Comparison of ENCODE assay signal across 1 cellular context in the genomic region with DNA sequence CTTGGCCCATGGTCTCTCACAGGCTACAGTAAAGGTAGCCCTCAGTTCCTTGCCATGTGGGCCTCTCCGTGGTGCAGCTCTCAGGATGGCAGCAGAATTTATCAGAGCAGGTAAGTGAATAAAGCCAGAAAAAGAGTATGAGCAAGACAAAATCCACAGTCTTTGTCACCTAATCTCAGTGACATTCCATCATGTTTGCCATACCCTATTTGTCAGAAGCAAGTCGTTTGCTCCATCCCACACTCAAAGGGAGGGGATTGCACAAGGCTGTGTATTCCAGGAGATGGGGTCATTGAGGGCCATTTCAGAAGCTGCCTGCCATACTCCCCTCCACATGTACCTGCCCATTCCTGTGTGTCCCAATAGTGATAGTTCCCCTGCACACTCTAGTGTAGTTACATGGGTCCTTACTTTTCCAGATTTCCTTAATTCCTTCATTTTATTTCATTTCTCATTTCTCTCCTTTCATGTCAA.
A peak's percentile ranks its signal among the peaks of the same experiment; 100 is the strongest.
TF ChIP-seq lines count a peak whose summit lies in the region.

No MANE protein-coding gene starts in this region.

TF ChIP-seq in HepG2, 621 proteins besides CTCF, POLR2A, EP300 and RAD21 (continued from another document and continues in another):
- TF ChIP-seq, protein P1, sequence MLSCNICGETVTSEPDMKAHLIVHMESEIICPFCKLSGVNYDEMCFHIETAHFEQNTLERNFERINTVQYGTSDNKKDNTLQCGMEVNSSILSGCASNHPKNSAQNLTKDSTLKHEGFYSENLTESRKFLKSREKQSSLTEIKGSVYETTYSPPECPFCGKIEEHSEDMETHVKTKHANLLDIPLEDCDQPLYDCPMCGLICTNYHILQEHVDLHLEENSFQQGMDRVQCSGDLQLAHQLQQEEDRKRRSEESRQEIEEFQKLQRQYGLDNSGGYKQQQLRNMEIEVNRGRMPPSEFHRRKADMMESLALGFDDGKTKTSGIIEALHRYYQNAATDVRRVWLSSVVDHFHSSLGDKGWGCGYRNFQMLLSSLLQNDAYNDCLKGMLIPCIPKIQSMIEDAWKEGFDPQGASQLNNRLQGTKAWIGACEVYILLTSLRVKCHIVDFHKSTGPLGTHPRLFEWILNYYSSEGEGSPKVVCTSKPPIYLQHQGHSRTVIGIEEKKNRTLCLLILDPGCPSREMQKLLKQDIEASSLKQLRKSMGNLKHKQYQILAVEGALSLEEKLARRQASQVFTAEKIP (CRISPR knock-in tag; IDR thresholded peaks at IDR 0.05; ENCODE audit: borderline replicate concordance), result no peak
- TF ChIP-seq ZNF678 (CRISPR knock-in tag; IDR thresholded peaks at IDR 0.05) (no peak), SRF (IDR thresholded peaks at IDR 0.05; ENCODE audit: low read depth, low read length) (peak; percentile 73; the same call in 1 of the 2 replicates), SIN3A (IDR thresholded peaks at IDR 0.05; ENCODE audit: borderline replicate concordance, low read depth, low read length) (no peak), ZNF598 (CRISPR knock-in tag; IDR thresholded peaks at IDR 0.05; ENCODE audit: borderline replicate concordance) (no peak), TEAD3 (CRISPR knock-in tag; optimal IDR thresholded peaks at IDR 0.05; ENCODE audit: borderline replicate concordance) (peak; percentile 90), ZNF180 (CRISPR knock-in tag; IDR thresholded peaks at IDR 0.05; ENCODE audit: borderline replicate concordance, low read depth) (no peak), PITX1 (CRISPR knock-in tag; IDR thresholded peaks at IDR 0.05) (peak; percentile 71), ZMYM4 (CRISPR knock-in tag; IDR thresholded peaks at IDR 0.05) (peak; percentile 80; the same call in 1 of the 2 replicates), ZFYVE20 (CRISPR knock-in tag; IDR thresholded peaks at IDR 0.05; ENCODE audit: borderline replicate concordance, low read depth) (no peak), SKI (IDR thresholded peaks at IDR 0.05; ENCODE audit: partially characterized antibody) (peak; percentile 63), ZNF788 (CRISPR knock-in tag; IDR thresholded peaks at IDR 0.05; ENCODE audit: borderline replicate concordance) (peak; percentile 39; the same call in 1 of the 2 replicates), BCL6 (CRISPR knock-in tag; IDR thresholded peaks at IDR 0.05) (peak; percentile 96), ZNF564 (CRISPR knock-in tag; IDR thresholded peaks at IDR 0.05) (no peak), SMYD3 (CRISPR knock-in tag; IDR thresholded peaks at IDR 0.05) (no peak), PHB2 (IDR thresholded peaks at IDR 0.05; ENCODE audit: partially characterized antibody) (no peak), JUNB (CRISPR knock-in tag; IDR thresholded peaks at IDR 0.05; ENCODE audit: borderline replicate concordance) (peak; percentile 13; the same call in 1 of the 2 replicates), HDAC6 (IDR thresholded peaks at IDR 0.05; ENCODE audit: low read depth, low read length) (no peak), REPIN1 (CRISPR knock-in tag; IDR thresholded peaks at IDR 0.05; ENCODE audit: borderline replicate concordance, low read depth) (no peak), ZNF136 (CRISPR knock-in tag; IDR thresholded peaks at IDR 0.05; ENCODE audit: low read depth) (no peak), CREB1 (IDR thresholded peaks at IDR 0.05) (no peak), CREB1 (CRISPR knock-in tag; IDR thresholded peaks at IDR 0.05) (no peak), MXD4 (CRISPR knock-in tag; IDR thresholded peaks at IDR 0.05) (no peak), HMG20A (CRISPR knock-in tag; IDR thresholded peaks at IDR 0.05; ENCODE audit: borderline replicate concordance) (peak; percentile 94), ZC3H4 (CRISPR knock-in tag; IDR thresholded peaks at IDR 0.05; ENCODE audit: borderline replicate concordance) (no peak), ZC3H13 (CRISPR knock-in tag; IDR thresholded peaks at IDR 0.05) (no peak), ETV6 (CRISPR knock-in tag; conservative IDR thresholded peaks at IDR 0.05) (no peak), KLF9 (CRISPR knock-in tag; IDR thresholded peaks at IDR 0.05; ENCODE audit: low read depth) (no peak), PAWR (CRISPR knock-in tag; IDR thresholded peaks at IDR 0.05; ENCODE audit: borderline replicate concordance) (no peak), TSC22D2 (CRISPR knock-in tag; IDR thresholded peaks at IDR 0.05; ENCODE audit: borderline replicate concordance) (peak; percentile 70; the same call in 1 of the 2 replicates), HHEX (CRISPR knock-in tag; IDR thresholded peaks at IDR 0.05) (no peak; the same call in 1 of the 2 replicates), GABPB1 (CRISPR knock-in tag; IDR thresholded peaks at IDR 0.05) (no peak; the same call in 1 of the 2 replicates), ZNF451 (CRISPR knock-in tag; IDR thresholded peaks at IDR 0.05) (no peak), ZFP41 (CRISPR knock-in tag; IDR thresholded peaks at IDR 0.05; ENCODE audit: borderline replicate concordance) (no peak), XBP1 (CRISPR knock-in tag; IDR thresholded peaks at IDR 0.05) (no peak), FOXC1 (CRISPR knock-in tag; IDR thresholded peaks at IDR 0.05; ENCODE audit: borderline replicate concordance) (no peak)
- TF ChIP-seq, protein P2, sequence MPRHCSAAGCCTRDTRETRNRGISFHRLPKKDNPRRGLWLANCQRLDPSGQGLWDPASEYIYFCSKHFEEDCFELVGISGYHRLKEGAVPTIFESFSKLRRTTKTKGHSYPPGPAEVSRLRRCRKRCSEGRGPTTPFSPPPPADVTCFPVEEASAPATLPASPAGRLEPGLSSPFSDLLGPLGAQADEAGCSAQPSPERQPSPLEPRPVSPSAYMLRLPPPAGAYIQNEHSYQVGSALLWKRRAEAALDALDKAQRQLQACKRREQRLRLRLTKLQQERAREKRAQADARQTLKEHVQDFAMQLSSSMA (CRISPR knock-in tag; IDR thresholded peaks at IDR 0.05), result no peak
- TF ChIP-seq, protein P3, sequence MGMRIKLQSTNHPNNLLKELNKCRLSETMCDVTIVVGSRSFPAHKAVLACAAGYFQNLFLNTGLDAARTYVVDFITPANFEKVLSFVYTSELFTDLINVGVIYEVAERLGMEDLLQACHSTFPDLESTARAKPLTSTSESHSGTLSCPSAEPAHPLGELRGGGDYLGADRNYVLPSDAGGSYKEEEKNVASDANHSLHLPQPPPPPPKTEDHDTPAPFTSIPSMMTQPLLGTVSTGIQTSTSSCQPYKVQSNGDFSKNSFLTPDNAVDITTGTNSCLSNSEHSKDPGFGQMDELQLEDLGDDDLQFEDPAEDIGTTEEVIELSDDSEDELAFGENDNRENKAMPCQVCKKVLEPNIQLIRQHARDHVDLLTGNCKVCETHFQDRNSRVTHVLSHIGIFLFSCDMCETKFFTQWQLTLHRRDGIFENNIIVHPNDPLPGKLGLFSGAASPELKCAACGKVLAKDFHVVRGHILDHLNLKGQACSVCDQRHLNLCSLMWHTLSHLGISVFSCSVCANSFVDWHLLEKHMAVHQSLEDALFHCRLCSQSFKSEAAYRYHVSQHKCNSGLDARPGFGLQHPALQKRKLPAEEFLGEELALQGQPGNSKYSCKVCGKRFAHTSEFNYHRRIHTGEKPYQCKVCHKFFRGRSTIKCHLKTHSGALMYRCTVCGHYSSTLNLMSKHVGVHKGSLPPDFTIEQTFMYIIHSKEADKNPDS (CRISPR knock-in tag; IDR thresholded peaks at IDR 0.05), result 0 out of 2 replicates have a peak, but pooled peaks have one; percentile 38
- TF ChIP-seq, protein P4, sequence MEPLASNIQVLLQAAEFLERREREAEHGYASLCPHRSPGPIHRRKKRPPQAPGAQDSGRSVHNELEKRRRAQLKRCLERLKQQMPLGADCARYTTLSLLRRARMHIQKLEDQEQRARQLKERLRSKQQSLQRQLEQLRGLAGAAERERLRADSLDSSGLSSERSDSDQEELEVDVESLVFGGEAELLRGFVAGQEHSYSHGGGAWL (CRISPR knock-in tag; IDR thresholded peaks at IDR 0.05), result no peak
- TF ChIP-seq, protein P5, sequence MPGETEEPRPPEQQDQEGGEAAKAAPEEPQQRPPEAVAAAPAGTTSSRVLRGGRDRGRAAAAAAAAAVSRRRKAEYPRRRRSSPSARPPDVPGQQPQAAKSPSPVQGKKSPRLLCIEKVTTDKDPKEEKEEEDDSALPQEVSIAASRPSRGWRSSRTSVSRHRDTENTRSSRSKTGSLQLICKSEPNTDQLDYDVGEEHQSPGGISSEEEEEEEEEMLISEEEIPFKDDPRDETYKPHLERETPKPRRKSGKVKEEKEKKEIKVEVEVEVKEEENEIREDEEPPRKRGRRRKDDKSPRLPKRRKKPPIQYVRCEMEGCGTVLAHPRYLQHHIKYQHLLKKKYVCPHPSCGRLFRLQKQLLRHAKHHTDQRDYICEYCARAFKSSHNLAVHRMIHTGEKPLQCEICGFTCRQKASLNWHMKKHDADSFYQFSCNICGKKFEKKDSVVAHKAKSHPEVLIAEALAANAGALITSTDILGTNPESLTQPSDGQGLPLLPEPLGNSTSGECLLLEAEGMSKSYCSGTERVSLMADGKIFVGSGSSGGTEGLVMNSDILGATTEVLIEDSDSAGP (CRISPR knock-in tag; IDR thresholded peaks at IDR 0.05; ENCODE audit: borderline replicate concordance), result no peak
- TF ChIP-seq, protein P6, sequence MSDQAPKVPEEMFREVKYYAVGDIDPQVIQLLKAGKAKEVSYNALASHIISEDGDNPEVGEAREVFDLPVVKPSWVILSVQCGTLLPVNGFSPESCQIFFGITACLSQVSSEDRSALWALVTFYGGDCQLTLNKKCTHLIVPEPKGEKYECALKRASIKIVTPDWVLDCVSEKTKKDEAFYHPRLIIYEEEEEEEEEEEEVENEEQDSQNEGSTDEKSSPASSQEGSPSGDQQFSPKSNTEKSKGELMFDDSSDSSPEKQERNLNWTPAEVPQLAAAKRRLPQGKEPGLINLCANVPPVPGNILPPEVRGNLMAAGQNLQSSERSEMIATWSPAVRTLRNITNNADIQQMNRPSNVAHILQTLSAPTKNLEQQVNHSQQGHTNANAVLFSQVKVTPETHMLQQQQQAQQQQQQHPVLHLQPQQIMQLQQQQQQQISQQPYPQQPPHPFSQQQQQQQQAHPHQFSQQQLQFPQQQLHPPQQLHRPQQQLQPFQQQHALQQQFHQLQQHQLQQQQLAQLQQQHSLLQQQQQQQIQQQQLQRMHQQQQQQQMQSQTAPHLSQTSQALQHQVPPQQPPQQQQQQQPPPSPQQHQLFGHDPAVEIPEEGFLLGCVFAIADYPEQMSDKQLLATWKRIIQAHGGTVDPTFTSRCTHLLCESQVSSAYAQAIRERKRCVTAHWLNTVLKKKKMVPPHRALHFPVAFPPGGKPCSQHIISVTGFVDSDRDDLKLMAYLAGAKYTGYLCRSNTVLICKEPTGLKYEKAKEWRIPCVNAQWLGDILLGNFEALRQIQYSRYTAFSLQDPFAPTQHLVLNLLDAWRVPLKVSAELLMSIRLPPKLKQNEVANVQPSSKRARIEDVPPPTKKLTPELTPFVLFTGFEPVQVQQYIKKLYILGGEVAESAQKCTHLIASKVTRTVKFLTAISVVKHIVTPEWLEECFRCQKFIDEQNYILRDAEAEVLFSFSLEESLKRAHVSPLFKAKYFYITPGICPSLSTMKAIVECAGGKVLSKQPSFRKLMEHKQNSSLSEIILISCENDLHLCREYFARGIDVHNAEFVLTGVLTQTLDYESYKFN (CRISPR knock-in tag; conservative IDR thresholded peaks at IDR 0.05), result peak; percentile 59
- TF ChIP-seq, protein P7, sequence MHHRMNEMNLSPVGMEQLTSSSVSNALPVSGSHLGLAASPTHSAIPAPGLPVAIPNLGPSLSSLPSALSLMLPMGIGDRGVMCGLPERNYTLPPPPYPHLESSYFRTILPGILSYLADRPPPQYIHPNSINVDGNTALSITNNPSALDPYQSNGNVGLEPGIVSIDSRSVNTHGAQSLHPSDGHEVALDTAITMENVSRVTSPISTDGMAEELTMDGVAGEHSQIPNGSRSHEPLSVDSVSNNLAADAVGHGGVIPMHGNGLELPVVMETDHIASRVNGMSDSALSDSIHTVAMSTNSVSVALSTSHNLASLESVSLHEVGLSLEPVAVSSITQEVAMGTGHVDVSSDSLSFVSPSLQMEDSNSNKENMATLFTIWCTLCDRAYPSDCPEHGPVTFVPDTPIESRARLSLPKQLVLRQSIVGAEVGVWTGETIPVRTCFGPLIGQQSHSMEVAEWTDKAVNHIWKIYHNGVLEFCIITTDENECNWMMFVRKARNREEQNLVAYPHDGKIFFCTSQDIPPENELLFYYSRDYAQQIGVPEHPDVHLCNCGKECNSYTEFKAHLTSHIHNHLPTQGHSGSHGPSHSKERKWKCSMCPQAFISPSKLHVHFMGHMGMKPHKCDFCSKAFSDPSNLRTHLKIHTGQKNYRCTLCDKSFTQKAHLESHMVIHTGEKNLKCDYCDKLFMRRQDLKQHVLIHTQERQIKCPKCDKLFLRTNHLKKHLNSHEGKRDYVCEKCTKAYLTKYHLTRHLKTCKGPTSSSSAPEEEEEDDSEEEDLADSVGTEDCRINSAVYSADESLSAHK (CRISPR knock-in tag; IDR thresholded peaks at IDR 0.05; ENCODE audit: borderline replicate concordance), result no peak
- TF ChIP-seq, protein P8, sequence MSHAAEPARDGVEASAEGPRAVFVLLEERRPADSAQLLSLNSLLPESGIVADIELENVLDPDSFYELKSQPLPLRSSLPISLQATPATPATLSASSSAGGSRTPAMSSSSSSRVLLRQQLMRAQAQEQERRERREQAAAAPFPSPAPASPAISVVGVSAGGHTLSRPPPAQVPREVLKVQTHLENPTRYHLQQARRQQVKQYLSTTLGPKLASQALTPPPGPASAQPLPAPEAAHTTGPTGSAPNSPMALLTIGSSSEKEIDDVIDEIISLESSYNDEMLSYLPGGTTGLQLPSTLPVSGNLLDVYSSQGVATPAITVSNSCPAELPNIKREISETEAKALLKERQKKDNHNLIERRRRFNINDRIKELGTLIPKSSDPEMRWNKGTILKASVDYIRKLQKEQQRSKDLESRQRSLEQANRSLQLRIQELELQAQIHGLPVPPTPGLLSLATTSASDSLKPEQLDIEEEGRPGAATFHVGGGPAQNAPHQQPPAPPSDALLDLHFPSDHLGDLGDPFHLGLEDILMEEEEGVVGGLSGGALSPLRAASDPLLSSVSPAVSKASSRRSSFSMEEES (CRISPR knock-in tag; IDR thresholded peaks at IDR 0.05), result peak; percentile 54
- TF ChIP-seq, protein P9, sequence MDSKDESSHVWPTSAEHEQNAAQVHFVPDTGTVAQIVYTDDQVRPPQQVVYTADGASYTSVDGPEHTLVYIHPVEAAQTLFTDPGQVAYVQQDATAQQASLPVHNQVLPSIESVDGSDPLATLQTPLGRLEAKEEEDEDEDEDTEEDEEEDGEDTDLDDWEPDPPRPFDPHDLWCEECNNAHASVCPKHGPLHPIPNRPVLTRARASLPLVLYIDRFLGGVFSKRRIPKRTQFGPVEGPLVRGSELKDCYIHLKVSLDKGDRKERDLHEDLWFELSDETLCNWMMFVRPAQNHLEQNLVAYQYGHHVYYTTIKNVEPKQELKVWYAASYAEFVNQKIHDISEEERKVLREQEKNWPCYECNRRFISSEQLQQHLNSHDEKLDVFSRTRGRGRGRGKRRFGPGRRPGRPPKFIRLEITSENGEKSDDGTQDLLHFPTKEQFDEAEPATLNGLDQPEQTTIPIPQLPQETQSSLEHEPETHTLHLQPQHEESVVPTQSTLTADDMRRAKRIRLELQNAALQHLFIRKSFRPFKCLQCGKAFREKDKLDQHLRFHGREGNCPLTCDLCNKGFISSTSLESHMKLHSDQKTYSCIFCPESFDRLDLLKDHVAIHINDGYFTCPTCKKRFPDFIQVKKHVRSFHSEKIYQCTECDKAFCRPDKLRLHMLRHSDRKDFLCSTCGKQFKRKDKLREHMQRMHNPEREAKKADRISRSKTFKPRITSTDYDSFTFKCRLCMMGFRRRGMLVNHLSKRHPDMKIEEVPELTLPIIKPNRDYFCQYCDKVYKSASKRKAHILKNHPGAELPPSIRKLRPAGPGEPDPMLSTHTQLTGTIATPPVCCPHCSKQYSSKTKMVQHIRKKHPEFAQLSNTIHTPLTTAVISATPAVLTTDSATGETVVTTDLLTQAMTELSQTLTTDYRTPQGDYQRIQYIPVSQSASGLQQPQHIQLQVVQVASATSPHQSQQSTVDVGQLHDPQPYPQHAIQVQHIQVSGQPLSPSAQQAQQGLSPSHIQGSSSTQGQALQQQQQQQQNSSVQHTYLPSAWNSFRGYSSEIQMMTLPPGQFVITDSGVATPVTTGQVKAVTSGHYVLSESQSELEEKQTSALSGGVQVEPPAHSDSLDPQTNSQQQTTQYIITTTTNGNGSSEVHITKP (CRISPR knock-in tag; IDR thresholded peaks at IDR 0.05; ENCODE audit: low read depth), result peak; percentile 98
